ENCODE assay signal across 8 cellular contexts in the genomic region with DNA sequence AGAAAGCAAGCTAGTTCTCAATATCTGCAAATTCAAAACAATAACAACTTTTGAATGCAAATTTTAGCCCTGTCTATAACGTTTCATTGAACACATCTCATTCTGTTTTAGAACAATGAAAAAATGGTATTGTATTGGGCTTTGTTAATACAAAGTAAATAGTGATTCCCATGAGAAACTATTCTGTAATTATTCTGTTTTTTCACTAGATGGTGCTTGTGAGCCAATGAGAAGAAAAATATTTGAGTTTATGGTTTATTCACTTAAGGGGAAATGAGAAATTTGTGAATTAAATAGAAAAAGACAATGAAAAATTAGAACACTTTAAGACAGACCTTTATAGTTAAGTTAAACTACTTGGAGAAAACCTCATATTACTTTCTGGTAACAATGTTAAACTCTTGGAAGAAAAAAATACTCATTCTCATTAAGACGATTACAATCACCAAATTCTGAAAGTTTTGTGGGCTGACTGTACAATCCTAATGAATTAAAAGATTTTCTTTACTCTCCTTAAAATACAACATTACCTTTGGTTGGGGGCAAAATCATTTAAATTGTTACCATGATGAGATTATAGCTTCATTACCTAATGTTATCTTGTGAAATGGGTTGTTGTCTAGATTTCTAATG.
A peak's percentile ranks its signal among the peaks of the same experiment; 100 is the strongest.
DNase-seq lines count a peak whose midpoint lies in the region; ATAC-seq, FAIRE-seq and TF ChIP-seq lines count a peak whose summit lies in the region.

No MANE protein-coding gene starts in this region.

- H3K4me1 ChIP-seq in left ventricle myocardium inferior (no peaks in the 10 kb centered on the region), pancreas (peaks cover 7 to 10% (median 10%) of the 10 kb centered on the region in 3 donors)

- no peak overlapping the region for H3K27ac ChIP-seq in left ventricle myocardium inferior (replicated peaks)
- no peak overlapping the region for H3K27ac ChIP-seq in pancreas

- 30 to 41% methylated on average over 2 of the region's 2 CpGs for WGBS in pancreas, 2 donors

- H3K4me3 ChIP-seq in left ventricle myocardium inferior (no peak overlapping the region), pancreas (no peak overlapping the region)

- H3K36me3 ChIP-seq in left ventricle myocardium inferior, result no peaks in the 10 kb centered on the region
- no peaks in the 10 kb centered on the region for H3K36me3 ChIP-seq in pancreas

- H3K27me3 ChIP-seq in left ventricle myocardium inferior (ENCODE audit: low read depth), result no peaks in the 10 kb centered on the region
- H3K27me3 ChIP-seq in pancreas, result no peaks in the 10 kb centered on the region

- ATAC-seq in pancreas (peak; percentile 57 to 79 (median 76)), HG03097 (IDR thresholded peaks at IDR 0.05; ENCODE audit: low FRiP score, unreplicated experiment) (no peak)
- no peak for ATAC-seq in effector memory CD8-positive, alpha-beta T cell (replicated peaks)

- no peak overlapping the region for H3K4me3 Mint-ChIP-seq in effector memory CD8-positive, alpha-beta T cell

- TF ChIP-seq CTCF in left ventricle myocardium inferior (IDR thresholded peaks at IDR 0.05; ENCODE audit: borderline replicate concordance) (peak; percentile 72), pancreas (IDR thresholded peaks at IDR 0.05) (peak in 3 of 4 donors; percentile 25 to 42 (median 32))

- H3K9me3 ChIP-seq in left ventricle myocardium inferior (replicated peaks) (no peaks in the 10 kb centered on the region), pancreas (no peaks in the 10 kb centered on the region)

- intact Hi-C loops in left ventricle myocardium inferior (cut with micrococcal nuclease) (loop anchor here (2.0 to 10.0 kb wide), 2 partner anchors 603 to 1045 kb away; no protein-coding TSS in a partner anchor), cardiac septum (cut with DNase I) (loop anchor here (5.0 kb wide), 2 partner anchors 602 to 1042 kb away; no protein-coding TSS in a partner anchor), pancreas (cut with DNase I) (loop anchor here in 1 of 3 donors (5.0 kb wide), 2 partner anchors 602 to 1042 kb away; no protein-coding TSS in a partner anchor)

- DNase-seq in left ventricle myocardium inferior (no peak), cardiac septum (ENCODE audit: low spot score) (no peak), NCI-H526 (lab: John Stamatoyannopoulos, UW) (peak; percentile 6 to 45), dermis blood vessel endothelial cell (peak; percentile 37), pancreas (no peak)
- no peak for DNase-seq in effector memory CD8-positive, alpha-beta T cell
- no peak for DNase-seq in activated CD4-positive, CD25-positive, alpha-beta regulatory T cell treated with anti-CD3 and anti-CD28 coated beads, Interleukin-2, amount 50 U/mL, for 72 hours

- no peaks in the 10 kb centered on the region for H3K36me3 Mint-ChIP-seq in effector memory CD8-positive, alpha-beta T cell (ENCODE audit: insufficient read depth)

- H3K27ac Mint-ChIP-seq in effector memory CD8-positive, alpha-beta T cell, result no peak overlapping the region

- peak; percentile 96 for FAIRE-seq in pancreas (lab: Jason Lieb, UNC)

- H3K27me3 Mint-ChIP-seq in effector memory CD8-positive, alpha-beta T cell, result peaks cover 0 to 5% of the 10 kb centered on the region in 2 donors

- H3K9me3 Mint-ChIP-seq in effector memory CD8-positive, alpha-beta T cell, result no peaks in the 10 kb centered on the region

- H3K4me1 Mint-ChIP-seq in effector memory CD8-positive, alpha-beta T cell (ENCODE audit: low read depth in 2 of 2), result no peaks in the 10 kb centered on the region

Comparison
In these comparisons a context has a peak if more than half of its experiments do, and no peak if none do; other contexts are left out.
1. DNase-seq: peak in NCI-H526 (2 of 2) and dermis blood vessel endothelial cell (single experiment); none in left ventricle myocardium inferior (single experiment), cardiac septum (single experiment), pancreas (0 of 6), effector memory CD8-positive, alpha-beta T cell (0 of 3) and activated CD4-positive, CD25-positive, alpha-beta regulatory T cell treated with anti-CD3 and anti-CD28 coated beads, Interleukin-2, amount 50 U/mL, for 72 hours (single experiment).
2. ATAC-seq: peak in pancreas (4 of 4); none in effector memory CD8-positive, alpha-beta T cell (single experiment) and HG03097 (single experiment).